ENCODE assay signal across 8 cellular contexts in the genomic region with DNA sequence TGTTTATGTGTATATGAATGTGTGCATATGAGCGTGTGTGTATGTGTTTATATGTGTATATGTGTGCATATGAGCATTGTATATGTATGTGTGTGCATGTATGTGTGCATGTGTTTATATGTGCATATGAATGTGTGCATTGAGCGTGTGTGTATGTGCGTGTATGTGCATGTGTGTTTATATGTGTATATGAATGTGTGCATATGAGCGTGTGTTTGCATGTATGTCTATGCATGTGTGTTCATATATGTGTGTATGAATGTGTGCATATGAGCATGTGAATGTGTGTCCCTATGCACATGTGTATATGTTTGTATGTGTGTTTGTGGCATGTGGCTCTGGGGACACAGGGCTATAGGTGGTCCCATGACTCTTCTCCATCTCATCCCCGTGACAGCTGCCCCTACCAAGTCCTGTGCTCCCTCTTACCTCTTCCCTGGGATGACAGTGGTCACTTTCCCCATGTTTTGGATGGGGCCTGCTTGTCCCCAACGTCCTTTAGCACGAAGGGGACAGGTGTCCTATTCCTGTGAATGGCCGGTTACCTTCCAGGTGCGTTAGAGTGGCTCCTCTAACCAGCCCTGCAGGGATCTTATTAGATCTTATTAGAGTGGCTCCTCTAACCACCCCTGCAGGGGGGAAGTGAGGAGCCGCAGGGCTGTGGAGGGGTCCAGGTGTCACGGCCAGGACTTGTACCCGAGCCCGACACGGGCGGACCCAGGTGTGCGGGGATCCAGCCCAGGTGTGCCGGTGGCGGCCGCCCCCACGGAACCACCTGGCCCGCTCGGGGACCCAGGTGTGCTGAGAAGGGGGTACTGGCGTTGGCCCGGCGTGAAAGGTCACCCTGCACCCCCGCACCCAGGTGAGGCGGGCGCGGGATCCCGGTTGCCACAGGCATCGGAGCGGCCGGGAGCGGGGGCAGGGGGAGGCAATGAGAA.
DNase-seq lines count a peak whose midpoint lies in the region; ATAC-seq, FAIRE-seq and TF ChIP-seq lines count a peak whose summit lies in the region.

No MANE protein-coding gene starts in this region.

- no peak for TF ChIP-seq POLR2A in GM12892 (IDR thresholded peaks at IDR 0.05; ENCODE audit: low read depth, low read length)

- POLR2A ChIA-PET in naive thymus-derived CD8-positive, alpha-beta T cell (lab: Charles Lee), result no interaction called here

- H3K27me3 Mint-ChIP-seq in chondrocyte (ENCODE audit: low read depth), result peaks cover 9% of the 10 kb centered on the region
- peaks cover 5 to 23% (median 18%) of the 10 kb centered on the region in 5 donors for H3K27me3 Mint-ChIP-seq in naive thymus-derived CD8-positive, alpha-beta T cell

- H3K36me3 Mint-ChIP-seq in chondrocyte (ENCODE audit: low read depth), result no peaks in the 10 kb centered on the region
- no peaks in the 10 kb centered on the region for H3K36me3 Mint-ChIP-seq in naive thymus-derived CD8-positive, alpha-beta T cell

- H3K9me3 Mint-ChIP-seq in chondrocyte (ENCODE audit: low read depth), result no peaks in the 10 kb centered on the region
- H3K9me3 Mint-ChIP-seq in naive thymus-derived CD8-positive, alpha-beta T cell, result no peaks in the 10 kb centered on the region

- peak overlapping the region; percentile 38 for H3K4me3 Mint-ChIP-seq in chondrocyte (ENCODE audit: unreplicated experiment)
- peak overlapping the region in 9 of 10 donors; percentile 30 to 74 (median 60) for H3K4me3 Mint-ChIP-seq in naive thymus-derived CD8-positive, alpha-beta T cell

- H3K27ac Mint-ChIP-seq in chondrocyte (ENCODE audit: unreplicated experiment), result no peak overlapping the region
- H3K27ac Mint-ChIP-seq in naive thymus-derived CD8-positive, alpha-beta T cell, result peak overlapping the region in 1 of 10 donors; percentile 51

- ATAC-seq in HG03354 (IDR thresholded peaks at IDR 0.05; ENCODE audit: poor library complexity, severe bottlenecking, unreplicated experiment), result peak; percentile 8
- ATAC-seq in naive thymus-derived CD8-positive, alpha-beta T cell, result peak; percentile 8 to 17
- ATAC-seq in HG03432 (IDR thresholded peaks at IDR 0.05; ENCODE audit: unreplicated experiment), result no peak

- H3K4me1 Mint-ChIP-seq in chondrocyte (ENCODE audit: low read depth), result peaks cover 5% of the 10 kb centered on the region
- H3K4me1 Mint-ChIP-seq in naive thymus-derived CD8-positive, alpha-beta T cell, result peaks cover 0 to 12% (median 5%) of the 10 kb centered on the region in 4 donors

- peak; percentile 75 for FAIRE-seq in GM12892 (lab: Jason Lieb, UNC)

- TF ChIP-seq CTCF in chondrocyte (IDR thresholded peaks at IDR 0.05), result no peak

- DNase-seq in GM12892 (ENCODE audit: insufficient read length) (no peak), chondrocyte (ENCODE audit: low spot score) (no peak), iPS-NIHi11 (ENCODE audit: low spot score) (no peak), NCI-H446 treated with DMSO at 0.1 percent for 48 hours (lab: John Stamatoyannopoulos, UW) (no peak), GM19238 (ENCODE audit: insufficient read length, low spot score) (no peak)
- peak in 1 of 10 donors; percentile 38 for DNase-seq in naive thymus-derived CD8-positive, alpha-beta T cell
